In the genomic region with DNA sequence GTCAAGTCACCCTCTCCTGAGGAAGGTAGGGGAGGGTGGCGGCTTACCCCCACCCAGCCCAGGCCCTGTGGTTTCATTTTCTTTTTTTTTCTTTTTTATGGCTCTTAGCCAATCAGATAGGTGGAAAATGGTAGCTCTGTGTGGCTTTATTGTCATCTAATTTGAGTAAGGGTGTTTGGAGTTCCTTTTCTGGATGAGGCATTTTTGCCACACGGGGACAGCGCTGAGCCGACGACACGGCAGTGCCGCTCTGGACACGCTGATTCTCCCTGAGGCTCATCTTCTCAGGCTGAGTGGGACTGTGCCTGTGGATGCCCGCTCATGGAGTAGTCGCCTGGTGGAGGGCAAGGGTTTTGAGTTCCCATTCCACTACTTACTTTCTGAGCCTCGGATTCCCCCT, we compare ENCODE assay signal across 12 cellular contexts. TPM values are rescaled to one million over a fixed set of nuclear protein-coding genes. Genes with fewer than 3 reads are reported as not detected.
DNase-seq lines count a peak whose midpoint lies in the region; TF ChIP-seq lines count a peak whose summit lies in the region.
"Had no signal": no experiment of that assay in that cellular context is flagged by ENCODE, and none has a peak within 500 bp of the region (broad histone marks: within the 10 kb centered on the region; RNA-seq: fewer than 3 reads in every experiment).

No MANE protein-coding gene starts in this region.

- POLR2A ChIA-PET in BJ (lab: Charles Lee) = no interaction called here

- TF ChIP-seq EP300 in ovary (IDR thresholded peaks at IDR 0.05) = no peak

- no peaks in the 10 kb centered on the region for H3K9me3 ChIP-seq in adipocyte (ENCODE audit: control insufficient read depth, low read length)
- no peaks in the 10 kb centered on the region for H3K9me3 ChIP-seq in ovary

- TF ChIP-seq CTCF in BJ (IDR thresholded peaks at IDR 0.05; ENCODE audit: insufficient read depth, low read depth, low read length) (peak; percentile 51), HFFc6 (IDR thresholded peaks at IDR 0.05) (peak; percentile 67), ovary (IDR thresholded peaks at IDR 0.05) (peak in 1 of 3 donors; percentile 15)

- WGBS in ovary, 3 donors = 30 to 42% (median 34%) methylated on average over 11 of the region's 11 CpGs

- intact Hi-C loops in ovary (cut with DNase I) = loop anchor here in 1 of 4 donors (10.0 kb wide), 1 partner anchor 79 kb away; no protein-coding TSS in a partner anchor

- no peak for TF ChIP-seq POLR2A in ovary (IDR thresholded peaks at IDR 0.05)

- DNase-seq in BJ (ENCODE audit: low read depth) (no peak), HFFc6 (peak; percentile 9), adipocyte (ENCODE audit: low read depth) (peak; percentile 50), myocyte (ENCODE audit: low read depth) (peak; percentile 8), NCI-H1105 treated with DMSO at 0.1 percent for 48 hours (lab: John Stamatoyannopoulos, UW) (no peak), amygdala (lab: John Stamatoyannopoulos, UW) (no peak), ovary (no peak)
- no peak for DNase-seq in NK-92 treated with Interleukin-12 subunit alpha and Interleukin-12 subunit beta, amount 100 ng/mL, for 24 hours (lab: John Stamatoyannopoulos, UW)
- DNase-seq: activated CD8-positive, alpha-beta memory T cell treated with anti-CD3 and anti-CD28 coated beads, Interleukin-2, amount 50 U/mL, for 48 hours; nucleus accumbens had no signal

- H3K36me3 ChIP-seq in BJ (ENCODE audit: control insufficient read depth, insufficient read depth, low read length) (no peaks in the 10 kb centered on the region), adipocyte (ENCODE audit: control insufficient read depth, insufficient read depth, low read length, severe bottlenecking) (no peaks in the 10 kb centered on the region), ovary (no peaks in the 10 kb centered on the region)

- H3K4me3 Mint-ChIP-seq in HFFc6 = no peak overlapping the region
- H3K4me3 Mint-ChIP-seq: dendritic cell treated with granulocyte-macrophage colony-stimulating factor and Interleukin-4, amounts not matched to agents 40 ng/mL and 50 ng/mL, for 4 days had no signal

- no peak overlapping the region for H3K9ac ChIP-seq in adipocyte (ENCODE audit: low read length)

- CTCF ChIA-PET in BJ (lab: Yijun Ruan, JAX) = interaction anchor here (1.2 to 9.7 kb wide), 2 partner anchors 137 to 154 kb away, joined by 4 to 318 read pairs; no protein-coding TSS in a partner anchor

- no peaks in the 10 kb centered on the region for H3K36me3 Mint-ChIP-seq in HFFc6 (ENCODE audit: low read depth)

- H3K4me1 Mint-ChIP-seq in HFFc6 (ENCODE audit: low read depth) = no peaks in the 10 kb centered on the region

- H3K27me3 Mint-ChIP-seq in HFFc6 (ENCODE audit: insufficient read depth) = peaks cover 27% of the 10 kb centered on the region

- no peak overlapping the region for H3K27ac Mint-ChIP-seq in HFFc6
- H3K27ac Mint-ChIP-seq: dendritic cell treated with granulocyte-macrophage colony-stimulating factor and Interleukin-4, amounts not matched to agents 40 ng/mL and 50 ng/mL, for 4 days had no signal

- H3K9me3 Mint-ChIP-seq in HFFc6 = no peaks in the 10 kb centered on the region
- H3K9me3 Mint-ChIP-seq: dendritic cell treated with granulocyte-macrophage colony-stimulating factor and Interleukin-4, amounts not matched to agents 40 ng/mL and 50 ng/mL, for 4 days had no signal

- H3K4me3 ChIP-seq in BJ (ENCODE audit: low read depth, low read length) = no peak overlapping the region
- no peak overlapping the region for H3K4me3 ChIP-seq in adipocyte (ENCODE audit: low read length)
- H3K4me3 ChIP-seq in ovary = no peak overlapping the region

- no peak overlapping the region for H3K27ac ChIP-seq in ovary

- no peaks in the 10 kb centered on the region for H3K27me3 ChIP-seq in BJ (ENCODE audit: control insufficient read depth, insufficient read depth, low read length)
- H3K27me3 ChIP-seq in adipocyte (replicated peaks; ENCODE audit: control insufficient read depth, insufficient read depth, low read length) = peaks cover 46% of the 10 kb centered on the region
- H3K27me3 ChIP-seq in ovary = no peaks in the 10 kb centered on the region

- H3K4me1 ChIP-seq in adipocyte (ENCODE audit: control insufficient read depth, insufficient read depth, low read length) (no peaks in the 10 kb centered on the region), ovary (ENCODE audit: insufficient read depth) (no peaks in the 10 kb centered on the region)

RNA-seq across cellular contexts. Expression of gene ANGPT4, which starts 37.6 kb away (rescaled TPM):
- not detected in 2 replicates for polyA plus RNA-seq in BJ (2011; rRNA removed)
- polyA minus RNA-seq in BJ (2011; rRNA and poly(A)+ RNA removed) = not detected in 2 replicates
- total RNA-seq in HFFc6 (2021; fragmentation: NEBNext Ultra II Directional; extraction: Animal tissue kit (Norgen Biotek cat#: 25700)) = not detected
- total RNA-seq in myocyte = not detected in 2 replicates
- not detected for polyA plus RNA-seq in myocyte (2012)
- 10 to 100 TPM in 1 of 7 donors, 1 to 10 TPM in 4, under 1 TPM in 2; 0.58 to 10.7 (median 1.9) TPM for total RNA-seq in ovary
- 1 to 10 TPM; 3.0 to 3.7 TPM for polyA plus RNA-seq in ovary
- total RNA-seq: LHCN-M2 had no signal

RNA-seq across cellular contexts. Expression of gene RSPO4, which starts 48.4 kb away (rescaled TPM):
- polyA plus RNA-seq in BJ (2011; rRNA removed) = 0.32 and 0.52 TPM in 2 replicates
- polyA minus RNA-seq in BJ (2011; rRNA and poly(A)+ RNA removed) = 0.19 and 0.41 TPM in 2 replicates
- total RNA-seq in HFFc6 (2021; fragmentation: NEBNext Ultra II Directional; extraction: Animal tissue kit (Norgen Biotek cat#: 25700)) = not detected
- total RNA-seq in myocyte = not detected in 2 replicates
- not detected for polyA plus RNA-seq in myocyte (2012)
- total RNA-seq in ovary = under 1 TPM in 4 of 7 donors, not detected in 3; 0.07 to 0.53 (median 0.40) TPM
- polyA plus RNA-seq in ovary = under 1 TPM in 1 of 2 donors, not detected in 1; 0.04 TPM
- total RNA-seq: LHCN-M2 had no signal

Comparison
In these comparisons a context has a peak if more than half of its experiments do, and no peak if none do; other contexts are left out.
1. DNase-seq: peak in HFFc6 (single experiment), adipocyte (single experiment) and myocyte (single experiment); none in BJ (single experiment), NK-92 treated with Interleukin-12 subunit alpha and Interleukin-12 subunit beta, amount 100 ng/mL, for 24 hours (single experiment), NCI-H1105 treated with DMSO at 0.1 percent for 48 hours (single experiment), amygdala (0 of 56) and ovary (0 of 5).